Comparison of ENCODE assay signal across 21 cellular contexts in genomic region chr16:68508641-68509240, GRCh38.
"Had no signal": no experiment of that assay in that cellular context is flagged by ENCODE, and none has a peak within 500 bp of the region (broad histone marks: within the 10 kb centered on the region; RNA-seq: fewer than 3 reads in every experiment).

No MANE protein-coding gene starts in this region.

- H3K4me3 ChIP-seq: esophagus muscularis mucosa, gastroesophageal sphincter, lung, pancreas, testis, tibial artery had no signal

- H3K27ac Mint-ChIP-seq: endodermal cell; memory B cell; natural killer cell; stimulated activated memory B cell treated with anti-CD40 and anti-IgM and Interleukin-4, amounts not matched to agents 10 μg/mL and 1 μg/mL and 100 μg/mL, for 72 hours; type B pancreatic cell had no signal

- H3K27me3 ChIP-seq: pancreas, testis had no signal

- H3K36me3 ChIP-seq: esophagus muscularis mucosa, gastroesophageal sphincter, neutrophil, pancreas, tibial artery had no signal

- H3K27ac ChIP-seq: epithelial cell of prostate, esophagus muscularis mucosa, foreskin keratinocyte, gastroesophageal sphincter, neutrophil, pancreas, testis, tibial artery had no signal

- H3K4me1 Mint-ChIP-seq: endodermal cell, memory B cell had no signal

- H3K4me3 Mint-ChIP-seq: endodermal cell; memory B cell; natural killer cell; stimulated activated memory B cell treated with anti-CD40 and anti-IgM and Interleukin-4, amounts not matched to agents 10 μg/mL and 1 μg/mL and 100 μg/mL, for 72 hours; type B pancreatic cell had no signal

- H3K4me1 ChIP-seq: foreskin keratinocyte had no signal

- ATAC-seq: foreskin keratinocyte; gastroesophageal sphincter; left lobe of liver; natural killer cell; sciatic nerve; stimulated activated memory B cell treated with anti-CD40 and anti-IgM and Interleukin-4, amounts not matched to agents 10 μg/mL and 1 μg/mL and 100 μg/mL, for 72 hours; stimulated activated naive CD8-positive, alpha-beta T cell treated with anti-CD3 and anti-CD28 coated beads, Interleukin-15, Interleukin-2, amounts not matched to agents 100 U/mL and 50 U/mL, for 24 hours had no signal

- DNase-seq: effector CD8-positive, alpha-beta T cell; endodermal cell; foreskin keratinocyte; natural killer cell; retina; stimulated activated CD4-positive, alpha-beta T cell treated with anti-CD3 and anti-CD28 coated beads, Interleukin-4, amount 100 ng/mL, for 4 hours; stimulated activated naive CD8-positive, alpha-beta T cell treated with anti-CD3 and anti-CD28 coated beads, Interleukin-15, Interleukin-2, amounts not matched to agents 100 U/mL and 50 U/mL, for 24 hours; substantia nigra; testis; tibial artery had no signal

- H3K9me3 Mint-ChIP-seq: endodermal cell; memory B cell; natural killer cell; stimulated activated memory B cell treated with anti-CD40 and anti-IgM and Interleukin-4, amounts not matched to agents 10 μg/mL and 1 μg/mL and 100 μg/mL, for 72 hours; type B pancreatic cell had no signal

- H3K36me3 Mint-ChIP-seq: memory B cell; natural killer cell; stimulated activated memory B cell treated with anti-CD40 and anti-IgM and Interleukin-4, amounts not matched to agents 10 μg/mL and 1 μg/mL and 100 μg/mL, for 72 hours; type B pancreatic cell had no signal

- H3K9me3 ChIP-seq: esophagus muscularis mucosa, gastroesophageal sphincter, neutrophil, pancreas, testis, tibial artery had no signal
